ENCODE assay signal across 31 cellular contexts in genomic region chr10:52751337-52751736, GRCh38. TPM values are rescaled to one million over a fixed set of nuclear protein-coding genes. Genes with fewer than 3 reads are reported as not detected.
"Had no signal": no experiment of that assay in that cellular context is flagged by ENCODE, and none has a peak within 500 bp of the region (broad histone marks: within the 10 kb centered on the region; RNA-seq: fewer than 3 reads in every experiment).

No MANE protein-coding gene starts in this region.

- H3K4me3 Mint-ChIP-seq: dendritic cell treated with granulocyte-macrophage colony-stimulating factor and Interleukin-4, amounts not matched to agents 40 ng/mL and 50 ng/mL, for 4 days; mesothelial cell of epicardium; naive B cell had no signal

- DNase-seq: effector CD8-positive, alpha-beta T cell; esophagus squamous epithelium; foreskin fibroblast; foreskin melanocyte; gastrocnemius medialis; glutamatergic neuron; heart right ventricle; hippocampal formation; kidney; kidney glomerular epithelial cell; left colon; left ventricle myocardium inferior; lower lobe of right lung; mesenchymal stem cell; mucosa of descending colon; naive B cell had no signal

- H3K9me3 ChIP-seq: esophagus squamous epithelium, gastrocnemius medialis, heart right ventricle, left ventricle myocardium inferior, lower lobe of right lung, mucosa of descending colon had no signal

- H3K36me3 ChIP-seq: esophagus squamous epithelium, gastrocnemius medialis, heart right ventricle, left ventricle myocardium inferior, lower lobe of right lung had no signal

- FAIRE-seq: colon, endothelial cell of umbilical vein, islet of Langerhans, kidney had no signal

- H3K4me1 Mint-ChIP-seq: mesothelial cell of epicardium, naive B cell had no signal

- H3K27ac Mint-ChIP-seq: dendritic cell treated with granulocyte-macrophage colony-stimulating factor and Interleukin-4, amounts not matched to agents 40 ng/mL and 50 ng/mL, for 4 days; mesothelial cell of epicardium; naive B cell had no signal

- H3K9me3 Mint-ChIP-seq: dendritic cell treated with granulocyte-macrophage colony-stimulating factor and Interleukin-4, amounts not matched to agents 40 ng/mL and 50 ng/mL, for 4 days had no signal

- H3K4me1 ChIP-seq: esophagus squamous epithelium, gastrocnemius medialis, left ventricle myocardium inferior, lower lobe of right lung had no signal

- H3K27me3 ChIP-seq: esophagus squamous epithelium, gastrocnemius medialis, heart right ventricle had no signal

- H3K27ac ChIP-seq: coronary artery, esophagus squamous epithelium, gastrocnemius medialis, heart right ventricle, left ventricle myocardium inferior, lower lobe of right lung had no signal

- ATAC-seq: gastrocnemius medialis, left colon, left lobe of liver, lower lobe of right lung, mucosa of descending colon had no signal

- H3K27me3 Mint-ChIP-seq: dendritic cell treated with granulocyte-macrophage colony-stimulating factor and Interleukin-4, amounts not matched to agents 40 ng/mL and 50 ng/mL, for 4 days; naive B cell had no signal

- H3K4me3 ChIP-seq: coronary artery, esophagus squamous epithelium, gastrocnemius medialis, heart right ventricle, left ventricle myocardium inferior, lower lobe of right lung, mucosa of descending colon had no signal

- H3K36me3 Mint-ChIP-seq: mesothelial cell of epicardium, naive B cell had no signal

RNA-seq across cellular contexts. Expression of gene MBL2, which starts 21.2 kb away (rescaled TPM):
- total RNA-seq: cerebellum, dermis microvascular lymphatic vessel endothelial cell, endothelial cell of umbilical vein, epithelial cell of proximal tubule, esophagus squamous epithelium, glomerular endothelial cell, heart right ventricle, kidney, left colon, left ventricle myocardium inferior, lower lobe of right lung, lung microvascular endothelial cell, mesenteric fat pad, mesothelial cell of epicardium, mucosa of descending colon, myocyte had no signal
- polyA plus RNA-seq: endothelial cell of umbilical vein, esophagus, heart right ventricle had no signal
